Comparison of ENCODE assay signal across 12 cellular contexts in genomic region chr7:2476776-2477446, GRCh38. TPM values are rescaled to one million over a fixed set of nuclear protein-coding genes. Genes with fewer than 3 reads are reported as not detected.
DNase-seq lines count a peak whose midpoint lies in the region; ATAC-seq and TF ChIP-seq lines count a peak whose summit lies in the region.
"Had no signal": no experiment of that assay in that cellular context is flagged by ENCODE, and none has a peak within 500 bp of the region (broad histone marks: within the 10 kb centered on the region; RNA-seq: fewer than 3 reads in every experiment).

No MANE protein-coding gene starts in this region.

- H2AFZ ChIP-seq in Loucy (ENCODE audit: low read length), result no peak overlapping the region; the same call in 1 of the 2 replicates

- H3K4me1 ChIP-seq in Loucy (ENCODE audit: insufficient read depth, low read length, poor library complexity, severe bottlenecking) (peaks cover 17% of the 10 kb centered on the region), endodermal cell (ENCODE audit: control insufficient read depth, insufficient read depth, low read length) (no peaks in the 10 kb centered on the region)

- H3K9me3 Mint-ChIP-seq in endodermal cell, result no peaks in the 10 kb centered on the region
- H3K9me3 Mint-ChIP-seq in stimulated activated effector memory CD8-positive, alpha-beta T cell treated with anti-CD3 and anti-CD28 coated beads, Interleukin-12 subunit alpha, Interleukin-12 subunit beta, amount 100 ng/mL, for 72 hours, result no peaks in the 10 kb centered on the region

- peak; percentile 58 for DNase-seq in endodermal cell
- DNase-seq in stimulated activated effector memory CD8-positive, alpha-beta T cell treated with anti-CD3 and anti-CD28 coated beads, Interleukin-12 subunit alpha, Interleukin-12 subunit beta, amount 100 ng/mL, for 72 hours (ENCODE audit: low spot score in 2 of 2), result no peak
- no peak for DNase-seq in coronary artery (ENCODE audit: low spot score)
- no peak for DNase-seq in foreskin melanocyte
- DNase-seq: NCI-H1436 treated with DMSO at 0.1 percent for 48 hours, SIG-M5 had no signal

- no peaks in the 10 kb centered on the region for H3F3A ChIP-seq in Loucy (ENCODE audit: low read depth)

- H3K27ac ChIP-seq in C4-2B, result peak overlapping the region; percentile 79; the same call in 1 of the 2 replicates
- H3K27ac ChIP-seq in endodermal cell (ENCODE audit: low read depth, low read length), result no peak overlapping the region
- no peak overlapping the region for H3K27ac ChIP-seq in coronary artery
- H3K27ac ChIP-seq: Peyer's patch had no signal

- no peak overlapping the region for H3K9ac ChIP-seq in Loucy (ENCODE audit: low read depth, low read length, poor library complexity, severe bottlenecking)
- no peak overlapping the region for H3K9ac ChIP-seq in endodermal cell (ENCODE audit: extremely low read depth, low read length, poor library complexity, severe bottlenecking)

- H3K9me3 ChIP-seq in Loucy (ENCODE audit: insufficient read depth, low read depth, low read length) (no peaks in the 10 kb centered on the region), endodermal cell (ENCODE audit: control insufficient read depth, low read length) (no peaks in the 10 kb centered on the region)
- H3K9me3 ChIP-seq: Peyer's patch had no signal

- no peak overlapping the region for H3K27ac Mint-ChIP-seq in endodermal cell
- no peak overlapping the region for H3K27ac Mint-ChIP-seq in stimulated activated effector memory CD8-positive, alpha-beta T cell treated with anti-CD3 and anti-CD28 coated beads, Interleukin-12 subunit alpha, Interleukin-12 subunit beta, amount 100 ng/mL, for 72 hours

- H3K79me2 ChIP-seq in Loucy (ENCODE audit: insufficient read depth, low read length), result no peaks in the 10 kb centered on the region

- no peaks in the 10 kb centered on the region for H3K27me3 ChIP-seq in Loucy (ENCODE audit: insufficient read depth, low read length, poor library complexity, severe bottlenecking)
- H3K27me3 ChIP-seq in endodermal cell (ENCODE audit: control insufficient read depth, insufficient read depth, low read length, poor library complexity, severe bottlenecking), result no peaks in the 10 kb centered on the region
- H3K27me3 ChIP-seq: Peyer's patch had no signal

- no peaks in the 10 kb centered on the region for H3K9me2 ChIP-seq in Loucy (replicated peaks; ENCODE audit: low read depth, low read length)

- no peaks in the 10 kb centered on the region for H3K4me1 Mint-ChIP-seq in endodermal cell
- H3K4me1 Mint-ChIP-seq in stimulated activated effector memory CD8-positive, alpha-beta T cell treated with anti-CD3 and anti-CD28 coated beads, Interleukin-12 subunit alpha, Interleukin-12 subunit beta, amount 100 ng/mL, for 72 hours, result peaks cover 15% of the 10 kb centered on the region

- ATAC-seq in stimulated activated effector memory CD8-positive, alpha-beta T cell treated with anti-CD3 and anti-CD28 coated beads, Interleukin-12 subunit alpha, Interleukin-12 subunit beta, amount 100 ng/mL, for 72 hours, result no peak
- no peak for ATAC-seq in HG03039 (IDR thresholded peaks at IDR 0.05; ENCODE audit: unreplicated experiment)

- H3K36me3 Mint-ChIP-seq in endodermal cell (ENCODE audit: low read depth), result no peaks in the 10 kb centered on the region
- H3K36me3 Mint-ChIP-seq in stimulated activated effector memory CD8-positive, alpha-beta T cell treated with anti-CD3 and anti-CD28 coated beads, Interleukin-12 subunit alpha, Interleukin-12 subunit beta, amount 100 ng/mL, for 72 hours, result no peaks in the 10 kb centered on the region

- TF ChIP-seq CTCF in C4-2B (conservative IDR thresholded peaks at IDR 0.05) (no peak), Loucy (conservative IDR thresholded peaks at IDR 0.05; ENCODE audit: low read length) (no peak), endodermal cell (conservative IDR thresholded peaks at IDR 0.05) (no peak), coronary artery (IDR thresholded peaks at IDR 0.05) (no peak)

- no peaks in the 10 kb centered on the region for H3K36me3 ChIP-seq in Loucy (ENCODE audit: insufficient read depth, low read length)
- no peaks in the 10 kb centered on the region for H3K36me3 ChIP-seq in endodermal cell (ENCODE audit: control insufficient read depth, insufficient read depth, low read length)
- H3K36me3 ChIP-seq: Peyer's patch had no signal

- H4K20me1 ChIP-seq in Loucy (ENCODE audit: insufficient read depth, low read length, poor library complexity, severe bottlenecking), result no peaks in the 10 kb centered on the region

- H3K4me3 ChIP-seq in Loucy (ENCODE audit: low read length, poor library complexity, severe bottlenecking), result no peak overlapping the region
- no peak overlapping the region for H3K4me3 ChIP-seq in endodermal cell (ENCODE audit: low read length)
- no peak overlapping the region for H3K4me3 ChIP-seq in coronary artery

- no peak overlapping the region for H3K4me3 Mint-ChIP-seq in endodermal cell
- H3K4me3 Mint-ChIP-seq in stimulated activated effector memory CD8-positive, alpha-beta T cell treated with anti-CD3 and anti-CD28 coated beads, Interleukin-12 subunit alpha, Interleukin-12 subunit beta, amount 100 ng/mL, for 72 hours, result peak overlapping the region; percentile 20

- 84 to 92% methylated on average over 8 to 25 of the region's 25 CpGs for WGBS in endodermal cell (ENCODE audit: insufficient coverage in 1 of 2, insufficient read length in 1 of 2), 2 experiments

- H3K27me3 Mint-ChIP-seq in endodermal cell (ENCODE audit: insufficient read depth), result no peaks in the 10 kb centered on the region

- H3K4me2 ChIP-seq in Loucy (ENCODE audit: low read depth, low read length, poor library complexity, severe bottlenecking), result peak overlapping the region; percentile 76

RNA-seq across cellular contexts. Expression of gene GRIFIN, which starts 0.7 kb away (rescaled TPM):
- total RNA-seq in endodermal cell, result not detected
- polyA plus RNA-seq in endodermal cell (2013, experiment 1 of 2), result not detected
- not detected for polyA plus RNA-seq in endodermal cell (2013, experiment 2 of 2)
- total RNA-seq: G401, H4, Peyer's patch had no signal

RNA-seq across cellular contexts. Expression of gene LFNG, which starts 42.7 kb away (rescaled TPM):
- 10 to 100 TPM; 16.0 to 47.2 TPM for total RNA-seq in endodermal cell
- 54.6 TPM for polyA plus RNA-seq in endodermal cell (2013, experiment 1 of 2)
- 43.4 TPM for polyA plus RNA-seq in endodermal cell (2013, experiment 2 of 2)
